ENCODE assay signal across 14 cellular contexts in the genomic region with DNA sequence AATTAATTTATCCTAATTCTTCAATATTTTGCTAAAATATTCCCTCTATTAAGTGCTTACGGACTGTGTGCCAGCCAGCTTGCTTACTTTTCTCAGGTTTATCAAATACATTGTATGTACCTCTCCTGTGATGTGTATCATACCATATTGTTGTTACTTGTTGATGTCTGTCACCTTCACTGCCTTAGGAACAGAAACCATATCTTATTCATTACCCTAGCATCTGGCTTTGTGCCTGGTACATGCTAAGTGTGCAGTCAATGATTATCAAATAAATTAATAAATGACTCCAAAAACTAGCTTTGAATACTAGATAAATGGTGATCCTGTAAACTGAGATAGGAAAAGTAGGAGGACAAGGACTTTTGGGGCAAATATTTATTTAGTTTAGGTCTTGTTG. TPM values are rescaled to one million over a fixed set of nuclear protein-coding genes. Genes with fewer than 3 reads are reported as not detected.
DNase-seq lines count a peak whose midpoint lies in the region; ATAC-seq, FAIRE-seq and TF ChIP-seq lines count a peak whose summit lies in the region.
"Had no signal": no experiment of that assay in that cellular context is flagged by ENCODE, and none has a peak within 500 bp of the region (broad histone marks: within the 10 kb centered on the region; RNA-seq: fewer than 3 reads in every experiment).

No MANE protein-coding gene starts in this region.

- H3K27ac Mint-ChIP-seq in effector memory CD8-positive, alpha-beta T cell: peak overlapping the region; percentile 70 to 81
- H3K27ac Mint-ChIP-seq in type B pancreatic cell: no peak overlapping the region

- DNase-seq in GM12891 (ENCODE audit: insufficient read length, low spot score): no peak
- DNase-seq in effector memory CD8-positive, alpha-beta T cell: no peak
- DNase-seq in type B pancreatic cell (ENCODE audit: extremely low spot score, unreplicated experiment): no peak
- DNase-seq in DMS153 (lab: John Stamatoyannopoulos, UW): no peak
- no peak for DNase-seq in omental fat pad (ENCODE audit: low spot score)
- DNase-seq in inferior parietal cortex (ENCODE audit: extremely low spot score): no peak
- DNase-seq: activated T-cell treated with anti-CD3 and anti-CD28 coated beads, Interleukin-2, amount 50 U/mL, for 4 hours; NCI-H446 treated with DMSO at 0.1 percent for 48 hours had no signal

- ATAC-seq in GM19452 (IDR thresholded peaks at IDR 0.05; ENCODE audit: unreplicated experiment): peak; percentile 70
- ATAC-seq in HG03139 (IDR thresholded peaks at IDR 0.05; ENCODE audit: unreplicated experiment): peak; percentile 72
- ATAC-seq in effector memory CD8-positive, alpha-beta T cell (replicated peaks): peak; percentile 60
- no peak for ATAC-seq in omental fat pad (ENCODE audit: low FRiP score)

- H3K4me1 Mint-ChIP-seq in effector memory CD8-positive, alpha-beta T cell (ENCODE audit: low read depth in 2 of 2): peaks cover 29 to 37% of the 10 kb centered on the region in 2 donors
- H3K4me1 Mint-ChIP-seq in type B pancreatic cell (ENCODE audit: unreplicated experiment): peaks cover 14% of the 10 kb centered on the region

- peaks cover 13% of the 10 kb centered on the region for H3K36me3 Mint-ChIP-seq in effector memory CD8-positive, alpha-beta T cell (ENCODE audit: insufficient read depth)
- H3K36me3 Mint-ChIP-seq in type B pancreatic cell: peaks cover 15% of the 10 kb centered on the region

- TF ChIP-seq CTCF in type B pancreatic cell (conservative IDR thresholded peaks at IDR 0.05): no peak
- no peak for TF ChIP-seq CTCF in omental fat pad (IDR thresholded peaks at IDR 0.05)

- H3K9me3 Mint-ChIP-seq in effector memory CD8-positive, alpha-beta T cell: no peaks in the 10 kb centered on the region
- no peaks in the 10 kb centered on the region for H3K9me3 Mint-ChIP-seq in type B pancreatic cell
- H3K9me3 Mint-ChIP-seq: activated T-cell treated with anti-CD3 and anti-CD28 coated beads, Interleukin-2, amount 50 U/mL, for 4 hours had no signal

- H3K27me3 Mint-ChIP-seq in effector memory CD8-positive, alpha-beta T cell: no peaks in the 10 kb centered on the region
- no peaks in the 10 kb centered on the region for H3K27me3 Mint-ChIP-seq in type B pancreatic cell

- H3K4me3 Mint-ChIP-seq in effector memory CD8-positive, alpha-beta T cell: no peak overlapping the region
- H3K4me3 Mint-ChIP-seq in type B pancreatic cell: no peak overlapping the region
- H3K4me3 Mint-ChIP-seq: activated T-cell treated with anti-CD3 and anti-CD28 coated beads, Interleukin-2, amount 50 U/mL, for 4 hours; CD14-positive monocyte had no signal

- peak; percentile 5 for FAIRE-seq in GM12891 (lab: Jason Lieb, UNC)
- FAIRE-seq: bronchial epithelial cell, endothelial cell of umbilical vein, TTC549 had no signal

- TF ChIP-seq POLR2A in GM12891 (IDR thresholded peaks at IDR 0.05; ENCODE audit: low read depth, low read length): no peak

TF ChIP-seq in GM12891, 5 proteins besides CTCF, POLR2A, EP300 and RAD21:
- TF ChIP-seq TAF1 (IDR thresholded peaks at IDR 0.05; ENCODE audit: low read depth, low read length) (no peak), POLR2AphosphoS5 (IDR thresholded peaks at IDR 0.05; ENCODE audit: low read depth, low read length) (no peak), SPI1 (IDR thresholded peaks at IDR 0.05; ENCODE audit: low read depth, low read length) (no peak), POU2F2 (IDR thresholded peaks at IDR 0.05; ENCODE audit: low read depth, low read length) (no peak), PAX5 (IDR thresholded peaks at IDR 0.05; ENCODE audit: insufficient read depth, low read length, severe bottlenecking) (no peak)

RNA-seq across cellular contexts. Expression of gene CLCN3, which starts 6.9 kb away (rescaled TPM):
- 5.6 TPM for polyA plus RNA-seq in GM12891 (2012; ENCODE audit: low read depth, missing spikeins)
- total RNA-seq in type B pancreatic cell (ENCODE audit: low replicate concordance): 45.9 and 67.0 TPM in 2 replicates
- total RNA-seq in omental fat pad: 10 to 100 TPM; 18.3 to 30.6 (median 30.1) TPM

RNA-seq across cellular contexts. Expression of gene NEK1, which starts 14.9 kb away (rescaled TPM):
- polyA plus RNA-seq in GM12891 (2012; ENCODE audit: low read depth, missing spikeins): 3.5 TPM
- total RNA-seq in type B pancreatic cell (ENCODE audit: low replicate concordance): 7.7 and 17.7 TPM in 2 replicates
- total RNA-seq in omental fat pad: 10 to 100 TPM in 2 of 4 donors, 1 to 10 TPM in 2; 7.0 to 13.4 (median 9.8) TPM
